10 cellular contexts compared by ENCODE assay signal in the genomic region with DNA sequence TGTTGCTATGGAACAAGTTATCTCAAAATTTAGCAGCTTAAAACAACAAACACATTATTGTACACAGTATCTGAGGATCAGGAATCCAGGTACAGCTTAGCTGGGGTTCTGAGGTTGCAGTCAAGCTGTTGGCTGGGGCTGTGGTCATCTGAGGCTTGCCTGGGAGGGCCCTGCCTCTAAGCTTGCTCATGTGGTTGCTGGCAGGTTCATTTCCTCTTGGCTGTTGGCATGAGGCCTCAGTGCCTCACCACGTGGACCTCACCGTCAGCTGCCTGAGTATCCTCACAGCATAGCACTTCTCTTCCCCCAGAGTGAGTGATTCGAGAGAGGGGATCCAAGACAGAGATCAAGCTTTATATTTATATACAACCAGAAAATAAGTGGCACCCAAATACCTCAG. TPM values are rescaled to one million over a fixed set of nuclear protein-coding genes. Genes with fewer than 3 reads are reported as not detected.
A peak's percentile ranks its signal among the peaks of the same experiment; 100 is the strongest.
DNase-seq lines count a peak whose midpoint lies in the region; ATAC-seq, FAIRE-seq and TF ChIP-seq lines count a peak whose summit lies in the region.
"Had no signal": no experiment of that assay in that cellular context is flagged by ENCODE, and none has a peak within 500 bp of the region (broad histone marks: within the 10 kb centered on the region; RNA-seq: fewer than 3 reads in every experiment).

No MANE protein-coding gene starts in this region.

- H3K4me3 ChIP-seq in LNCaP clone FGC (ENCODE audit: low read depth, low read length) (no peak overlapping the region), bronchial epithelial cell (ENCODE audit: low read depth, low read length) (no peak overlapping the region), mucosa of descending colon (no peak overlapping the region)

- peaks cover 8% of the 10 kb centered on the region for H3K4me1 ChIP-seq in mucosa of descending colon (ENCODE audit: low read depth)

- peaks cover 19% of the 10 kb centered on the region for H3K36me3 ChIP-seq in bronchial epithelial cell (ENCODE audit: control insufficient read depth, insufficient read depth, low read length)
- H3K36me3 ChIP-seq in mucosa of descending colon (ENCODE audit: low read depth), result peaks cover 7% of the 10 kb centered on the region

- ATAC-seq in GM18498 (IDR thresholded peaks at IDR 0.05; ENCODE audit: unreplicated experiment) (peak; percentile 48), mucosa of descending colon (peak; percentile 22), HG03432 (IDR thresholded peaks at IDR 0.05; ENCODE audit: unreplicated experiment) (no peak), GM21447 (IDR thresholded peaks at IDR 0.05; ENCODE audit: unreplicated experiment) (no peak)
- ATAC-seq: SK-N-SH treated with all-trans-retinoic acid at 6 μM for 48 hours had no signal

- intact Hi-C loops in mucosa of descending colon (cut with DNase I, micrococcal nuclease), result no loop called here

- TF ChIP-seq CTCF in LNCaP clone FGC (IDR thresholded peaks at IDR 0.05; ENCODE audit: control insufficient read depth, extremely low read depth, insufficient read depth) (no peak), bronchial epithelial cell (IDR thresholded peaks at IDR 0.05; ENCODE audit: insufficient read depth, low read length, severe bottlenecking) (no peak), mucosa of descending colon (IDR thresholded peaks at IDR 0.05) (no peak)

- DNase-seq in LNCaP clone FGC (ENCODE audit: low read depth), result peak; percentile 27
- no peak for DNase-seq in bronchial epithelial cell (ENCODE audit: low read depth)
- peak in 1 of 3 donors; percentile 40 for DNase-seq in mucosa of descending colon
- no peak for DNase-seq in NCI-H1092 (lab: John Stamatoyannopoulos, UW)
- no peak for DNase-seq in stimulated activated CD4-positive, alpha-beta T cell treated with anti-CD3 and anti-CD28 coated beads, Interleukin-1b, Interleukin-23, amount 100 ng/mL, for 48 hours
- DNase-seq: DMS153 had no signal

- peaks cover 9% of the 10 kb centered on the region for H3K9me3 ChIP-seq in mucosa of descending colon

- no peaks in the 10 kb centered on the region for H3K27me3 ChIP-seq in bronchial epithelial cell (ENCODE audit: control insufficient read depth, insufficient read depth, low read length)

- peak; percentile 7 for FAIRE-seq in bronchial epithelial cell (lab: Jason Lieb, UNC)

RNA-seq across cellular contexts. Expression of a gene that starts 18.6 kb away (rescaled TPM):
- total RNA-seq in bronchial epithelial cell, result 11.6 and 13.4 TPM in 2 replicates
- total RNA-seq in mucosa of descending colon, result 10 to 100 TPM; 36.5 to 49.9 (median 46.4) TPM

Comparison
In these comparisons a context has a peak if more than half of its experiments do, and no peak if none do; other contexts are left out.
1. ATAC-seq: peak in GM18498 (single experiment) and mucosa of descending colon (single experiment); none in HG03432 (single experiment) and GM21447 (single experiment).